10 cellular contexts compared by ENCODE assay signal in genomic region chr7:128167791-128168666, GRCh38.
DNase-seq lines count a peak whose midpoint lies in the region; ATAC-seq and TF ChIP-seq lines count a peak whose summit lies in the region.
"Had no signal": no experiment of that assay in that cellular context is flagged by ENCODE, and none has a peak within 500 bp of the region (broad histone marks: within the 10 kb centered on the region; RNA-seq: fewer than 3 reads in every experiment).

No MANE protein-coding gene starts in this region.

- H3K9me3 ChIP-seq in left lung = no peaks in the 10 kb centered on the region

- peaks cover 18% of the 10 kb centered on the region for H3K4me1 Mint-ChIP-seq in activated naive CD8-positive, alpha-beta T cell treated with anti-CD3 and anti-CD28 coated beads, Interleukin-2, amount 50 U/mL, for 24 hours
- H3K4me1 Mint-ChIP-seq in stimulated activated naive B cell treated with anti-CD40 and anti-IgM and Interleukin-4, amounts not matched to agents 10 μg/mL and 1 μg/mL and 100 μg/mL, for 72 hours = peaks cover 24 to 47% of the 10 kb centered on the region in 2 donors

- peak overlapping the region; percentile 43 for H3K4me3 Mint-ChIP-seq in activated naive CD8-positive, alpha-beta T cell treated with anti-CD3 and anti-CD28 coated beads, Interleukin-2, amount 50 U/mL, for 24 hours
- peak overlapping the region; percentile 64 to 75 for H3K4me3 Mint-ChIP-seq in stimulated activated naive B cell treated with anti-CD40 and anti-IgM and Interleukin-4, amounts not matched to agents 10 μg/mL and 1 μg/mL and 100 μg/mL, for 72 hours

- intact Hi-C loops in left lung (cut with DNase I) = no loop called here

- H3K27ac Mint-ChIP-seq in activated naive CD8-positive, alpha-beta T cell treated with anti-CD3 and anti-CD28 coated beads, Interleukin-2, amount 50 U/mL, for 24 hours = no peak overlapping the region
- H3K27ac Mint-ChIP-seq in stimulated activated naive B cell treated with anti-CD40 and anti-IgM and Interleukin-4, amounts not matched to agents 10 μg/mL and 1 μg/mL and 100 μg/mL, for 72 hours = no peak overlapping the region

- H3K4me3 ChIP-seq in left lung = peak overlapping the region; percentile 21 to 30

- ATAC-seq in activated naive CD8-positive, alpha-beta T cell treated with anti-CD3 and anti-CD28 coated beads, Interleukin-2, amount 50 U/mL, for 24 hours = no peak
- ATAC-seq in left lung = no peak
- peak in 1 of 2 donors; percentile 6 for ATAC-seq in stimulated activated naive B cell treated with anti-CD40 and anti-IgM and Interleukin-4, amounts not matched to agents 10 μg/mL and 1 μg/mL and 100 μg/mL, for 72 hours (replicated peaks)
- no peak for ATAC-seq in HG02763 (IDR thresholded peaks at IDR 0.05; ENCODE audit: unreplicated experiment)

- no peak overlapping the region for H3K27ac ChIP-seq in left lung
- H3K27ac ChIP-seq: 22Rv1 had no signal

- H3K27me3 ChIP-seq in left lung = peaks cover 52 to 90% of the 10 kb centered on the region in 2 donors

- H3K36me3 ChIP-seq in left lung = no peaks in the 10 kb centered on the region

- H3K27me3 Mint-ChIP-seq in activated naive CD8-positive, alpha-beta T cell treated with anti-CD3 and anti-CD28 coated beads, Interleukin-2, amount 50 U/mL, for 24 hours = peaks cover 57% of the 10 kb centered on the region
- peaks cover 57 to 82% of the 10 kb centered on the region in 2 donors for H3K27me3 Mint-ChIP-seq in stimulated activated naive B cell treated with anti-CD40 and anti-IgM and Interleukin-4, amounts not matched to agents 10 μg/mL and 1 μg/mL and 100 μg/mL, for 72 hours

- H3K9me3 Mint-ChIP-seq in activated naive CD8-positive, alpha-beta T cell treated with anti-CD3 and anti-CD28 coated beads, Interleukin-2, amount 50 U/mL, for 24 hours = no peaks in the 10 kb centered on the region
- H3K9me3 Mint-ChIP-seq in stimulated activated naive B cell treated with anti-CD40 and anti-IgM and Interleukin-4, amounts not matched to agents 10 μg/mL and 1 μg/mL and 100 μg/mL, for 72 hours = no peaks in the 10 kb centered on the region

- H3K36me3 Mint-ChIP-seq in activated naive CD8-positive, alpha-beta T cell treated with anti-CD3 and anti-CD28 coated beads, Interleukin-2, amount 50 U/mL, for 24 hours (ENCODE audit: low read depth) = no peaks in the 10 kb centered on the region
- H3K36me3 Mint-ChIP-seq in stimulated activated naive B cell treated with anti-CD40 and anti-IgM and Interleukin-4, amounts not matched to agents 10 μg/mL and 1 μg/mL and 100 μg/mL, for 72 hours = no peaks in the 10 kb centered on the region

- no peak for TF ChIP-seq CTCF in left lung (IDR thresholded peaks at IDR 0.05)

- peak; percentile 62 for DNase-seq in DMS53 (lab: John Stamatoyannopoulos, UW)
- no peak for DNase-seq in DMS53 treated with DMSO at 0.1 percent for 48 hours (lab: John Stamatoyannopoulos, UW; ENCODE audit: unreplicated experiment)
- no peak for DNase-seq in activated naive CD8-positive, alpha-beta T cell treated with anti-CD3 and anti-CD28 coated beads, Interleukin-2, amount 50 U/mL, for 24 hours
- DNase-seq in left lung = no peak
- DNase-seq in stimulated activated naive B cell treated with anti-CD40 and anti-IgM and Interleukin-4, amounts not matched to agents 10 μg/mL and 1 μg/mL and 100 μg/mL, for 72 hours = no peak
- DNase-seq in mucosa of gallbladder (ENCODE audit: low spot score) = no peak
- DNase-seq in AG08396 (ENCODE audit: low spot score) = no peak
- DNase-seq: amniotic stem cell had no signal

- H3K4me1 ChIP-seq in left lung = peaks cover 11 to 25% of the 10 kb centered on the region in 2 donors
